8 cellular contexts compared by ENCODE assay signal in genomic region chr6:30450908-30451818, GRCh38. TPM values are rescaled to one million over a fixed set of nuclear protein-coding genes. Genes with fewer than 3 reads are reported as not detected.
DNase-seq lines count a peak whose midpoint lies in the region; ATAC-seq and TF ChIP-seq lines count a peak whose summit lies in the region.

No MANE protein-coding gene starts in this region.

- H3K27ac Mint-ChIP-seq in H9: no peak overlapping the region; a peak in 1 of 7 replicates
- peak overlapping the region in 5 of 9 donors; percentile 0 to 60 (median 12) for H3K27ac Mint-ChIP-seq in naive thymus-derived CD4-positive, alpha-beta T cell

- no peak overlapping the region for H3K4ac ChIP-seq in H9 (ENCODE audit: low read depth, low read length)

- H3K18ac ChIP-seq in H9 (ENCODE audit: insufficient read length, low read depth, low read length): no peak overlapping the region

- H3K9me3 ChIP-seq in H9 (ENCODE audit: control insufficient read depth, low read depth, low read length): no peaks in the 10 kb centered on the region
- H3K9me3 ChIP-seq in naive thymus-derived CD4-positive, alpha-beta T cell (ENCODE audit: control insufficient read depth in 2 of 3, low read length in 3 of 3): no peaks in the 10 kb centered on the region
- no peaks in the 10 kb centered on the region for H3K9me3 ChIP-seq in upper lobe of right lung

- no peak overlapping the region for H3K9ac ChIP-seq in H9 (ENCODE audit: extremely low read depth, insufficient read length, low read length)

- no peaks in the 10 kb centered on the region for H3K23me2 ChIP-seq in H9 (ENCODE audit: insufficient read length, low read depth, low read length, poor library complexity, severe bottlenecking)

- no peak overlapping the region for H4K8ac ChIP-seq in H9 (replicated peaks; ENCODE audit: insufficient read length, low read depth, low read length)

- H4K91ac ChIP-seq in H9 (ENCODE audit: insufficient read length, low read depth, low read length): no peak overlapping the region

- POLR2A ChIA-PET in naive thymus-derived CD4-positive, alpha-beta T cell (lab: Charles Lee): interaction anchor here (0.6 to 2.3 kb wide), 11 partner anchors 9 to 743 kb away, joined by 3 to 15 read pairs (median 3); partner anchors contain the start of gene ABCF1

- peaks cover 7 to 14% of the 10 kb centered on the region in 2 experiments for H3K4me1 Mint-ChIP-seq in H9
- H3K4me1 Mint-ChIP-seq in naive thymus-derived CD4-positive, alpha-beta T cell: peaks cover 22 to 58% (median 51%) of the 10 kb centered on the region in 7 donors

- H2BK12ac ChIP-seq in H9 (ENCODE audit: insufficient read length, low read depth, low read length): no peak overlapping the region

- no peak overlapping the region for H2BK15ac ChIP-seq in H9 (ENCODE audit: low read depth, low read length)

- no peak overlapping the region for H2BK20ac ChIP-seq in H9 (ENCODE audit: low read depth, low read length, poor library complexity, severe bottlenecking)

- no peak overlapping the region for H2BK120ac ChIP-seq in H9 (ENCODE audit: low read depth, low read length, poor library complexity, severe bottlenecking)

- TF ChIP-seq CTCF in H9 (conservative IDR thresholded peaks at IDR 0.05) (no peak), upper lobe of right lung (IDR thresholded peaks at IDR 0.05) (no peak)

- H3K36me3 Mint-ChIP-seq in H9 (ENCODE audit: insufficient read depth in 1 of 3, low read depth in 3 of 3): no peaks in the 10 kb centered on the region; a peak in 1 of 7 replicates
- H3K36me3 Mint-ChIP-seq in naive thymus-derived CD4-positive, alpha-beta T cell: peaks cover 0 to 3% (median 0%) of the 10 kb centered on the region in 5 donors

- no peak overlapping the region for H3K23ac ChIP-seq in H9 (ENCODE audit: insufficient read length, low read depth, low read length)

- peaks cover 87% of the 10 kb centered on the region for H3K27me3 ChIP-seq in ACC112 (ENCODE audit: insufficient read depth, low read length)
- peaks cover 5% of the 10 kb centered on the region; the same call in 1 of the 2 replicates for H3K27me3 ChIP-seq in H9 (ENCODE audit: insufficient read depth, low read length)
- peaks cover 21 to 22% of the 10 kb centered on the region in 2 donors for H3K27me3 ChIP-seq in naive thymus-derived CD4-positive, alpha-beta T cell (ENCODE audit: control insufficient read depth in 2 of 2, insufficient read depth in 2 of 2, low read length in 2 of 2)
- H3K27me3 ChIP-seq in upper lobe of right lung: peaks cover 92% of the 10 kb centered on the region

- H2BK5ac ChIP-seq in H9 (ENCODE audit: insufficient read length, low read length): no peak overlapping the region

- peak overlapping the region; percentile 8 for H3K4me2 ChIP-seq in H9 (ENCODE audit: insufficient read depth, insufficient read length, low read length)

- no peak overlapping the region for H4K5ac ChIP-seq in H9 (ENCODE audit: insufficient read length, low read depth, low read length)

- H3K79me2 ChIP-seq in ACC112 (ENCODE audit: control insufficient read depth, insufficient read depth, low read length, unreplicated experiment) (no peaks in the 10 kb centered on the region), H9 (ENCODE audit: insufficient read depth, low read length) (no peaks in the 10 kb centered on the region)

- peak overlapping the region; percentile 24; the same call in 1 of the 2 replicates for H3K4me3 ChIP-seq in ACC112 (ENCODE audit: low read depth, low read length)
- H3K4me3 ChIP-seq in naive thymus-derived CD4-positive, alpha-beta T cell (ENCODE audit: low read length): peak overlapping the region; percentile 3
- H3K4me3 ChIP-seq in upper lobe of right lung: peak overlapping the region; percentile 23

- ATAC-seq in activated CD4-positive, CD25-positive, alpha-beta regulatory T cell treated with anti-CD3 and anti-CD28 coated beads, Interleukin-2, amount 50 U/mL, for 24 hours: peak; percentile 65 to 75
- ATAC-seq in naive thymus-derived CD4-positive, alpha-beta T cell: peak; percentile 80
- peak; percentile 57 for ATAC-seq in upper lobe of right lung

- no peak overlapping the region for H3K4me3 Mint-ChIP-seq in H9
- peak overlapping the region; percentile 61 to 82 (median 74) for H3K4me3 Mint-ChIP-seq in naive thymus-derived CD4-positive, alpha-beta T cell

- no peaks in the 10 kb centered on the region for H3K79me1 ChIP-seq in H9 (ENCODE audit: insufficient read depth, low read depth, low read length, poor library complexity, severe bottlenecking)

- H2AK5ac ChIP-seq in H9 (ENCODE audit: insufficient read length, low read length): no peak overlapping the region

- H3K4me1 ChIP-seq in ACC112 (ENCODE audit: control insufficient read depth, insufficient read depth, low read length, unreplicated experiment) (no peaks in the 10 kb centered on the region), H9 (ENCODE audit: insufficient read depth, low read length) (no peaks in the 10 kb centered on the region; the same call in 1 of the 2 replicates), upper lobe of right lung (peaks cover 25% of the 10 kb centered on the region)
- H3K4me1 ChIP-seq in naive thymus-derived CD4-positive, alpha-beta T cell (ENCODE audit: control insufficient read depth in 2 of 2, insufficient read depth in 2 of 2, low read length in 2 of 2): peaks cover 37 to 44% of the 10 kb centered on the region in 2 donors

- no peak overlapping the region for H3K56ac ChIP-seq in H9 (ENCODE audit: insufficient read length, low read depth, low read length)

- WGBS in H9 (ENCODE audit: extremely low coverage, insufficient read length, low lambda C conversion rate): no CpG with 5 or more reads among the region's 52 CpGs

- H3K27me3 Mint-ChIP-seq in H9 (ENCODE audit: low read depth): peaks cover 89% of the 10 kb centered on the region
- peaks cover 71 to 92% (median 84%) of the 10 kb centered on the region in 5 donors for H3K27me3 Mint-ChIP-seq in naive thymus-derived CD4-positive, alpha-beta T cell

- H3K27ac ChIP-seq in ACC112 (ENCODE audit: low read depth, low read length): no peak overlapping the region
- H3K27ac ChIP-seq in H9 (ENCODE audit: insufficient read length, low read depth, low read length): no peak overlapping the region
- no peak overlapping the region for H3K27ac ChIP-seq in naive thymus-derived CD4-positive, alpha-beta T cell (ENCODE audit: low read depth, low read length)
- no peak overlapping the region for H3K27ac ChIP-seq in upper lobe of right lung

- DNase-seq in H9: peak; percentile 49
- DNase-seq in effector CD8-positive, alpha-beta T cell (lab: John Stamatoyannopoulos, UW): peak; percentile 24
- DNase-seq in naive thymus-derived CD4-positive, alpha-beta T cell: peak in 8 of 9 donors; percentile 61 to 79 (median 70)
- peak; percentile 72 for DNase-seq in upper lobe of right lung
- no peak for DNase-seq in RKO (ENCODE audit: low spot score)
- no peak for DNase-seq in islet precursor cell

- H3K9me3 Mint-ChIP-seq in H9: no peaks in the 10 kb centered on the region
- peaks cover 0 to 1% (median 0%) of the 10 kb centered on the region in 11 donors for H3K9me3 Mint-ChIP-seq in naive thymus-derived CD4-positive, alpha-beta T cell

- no peaks in the 10 kb centered on the region for H4K20me1 ChIP-seq in H9 (ENCODE audit: control insufficient read depth, insufficient read depth, insufficient read length)

- no peak overlapping the region for H3T11ph ChIP-seq in H9 (ENCODE audit: low read length)

- H2AFZ ChIP-seq in ACC112 (ENCODE audit: low read length, unreplicated experiment) (no peak overlapping the region), H9 (ENCODE audit: low read length) (no peak overlapping the region)

- intact Hi-C loops in naive thymus-derived CD4-positive, alpha-beta T cell (cut with micrococcal nuclease): loop anchor here (1.0 to 10.0 kb wide), 6 partner anchors 16 to 284 kb away; partner anchors contain the start of gene DHX16 (in 1 of the 2)
- intact Hi-C loops in upper lobe of right lung (cut with DNase I): no loop called here

- CTCF ChIA-PET in naive thymus-derived CD4-positive, alpha-beta T cell (lab: Charles Lee): interaction anchor here (0.7 to 2.9 kb wide), 10 partner anchors 16 to 640 kb away, joined by 3 to 20 read pairs (median 4); no protein-coding TSS in a partner anchor

- H3K36me3 ChIP-seq in ACC112 (ENCODE audit: insufficient read depth, low read length) (no peaks in the 10 kb centered on the region), upper lobe of right lung (no peaks in the 10 kb centered on the region)
- no peaks in the 10 kb centered on the region for H3K36me3 ChIP-seq in naive thymus-derived CD4-positive, alpha-beta T cell (ENCODE audit: control insufficient read depth in 2 of 3, insufficient read depth in 3 of 3, low read length in 3 of 3)

- no peak overlapping the region for H3K14ac ChIP-seq in H9 (ENCODE audit: insufficient read depth, low read length)

RNA-seq across cellular contexts. Expression of gene HLA-E, which starts 38.1 kb away (rescaled TPM):
- total RNA-seq in H9 (2021) (24.2 and 28.1 TPM in 2 replicates), upper lobe of right lung (1,028 TPM)
- 1,000 to 10,000 TPM in 4 of 5 experiments, 100 to 1,000 TPM in 1; 614 to 1,412 (median 1,095) TPM for total RNA-seq in naive thymus-derived CD4-positive, alpha-beta T cell
- 1,000 to 10,000 TPM; 3,020 to 3,096 TPM for polyA plus RNA-seq in naive thymus-derived CD4-positive, alpha-beta T cell

Comparison
In these comparisons a context has a peak if more than half of its experiments do, and no peak if none do; other contexts are left out.
1. DNase-seq: peak in H9 (single experiment), effector CD8-positive, alpha-beta T cell (single experiment), naive thymus-derived CD4-positive, alpha-beta T cell (8 of 9) and upper lobe of right lung (single experiment); none in RKO (single experiment) and islet precursor cell (single experiment).
2. H3K27ac Mint-ChIP-seq: peak in naive thymus-derived CD4-positive, alpha-beta T cell (5 of 9); none in H9 (0 of 3).
3. H3K4me3 Mint-ChIP-seq: peak in naive thymus-derived CD4-positive, alpha-beta T cell (10 of 10); none in H9 (0 of 2).
4. RNA of gene HLA-E, which starts 38.1 kb away (total RNA-seq): 614 to 1,412 TPM in naive thymus-derived CD4-positive, alpha-beta T cell and 1,028 TPM in upper lobe of right lung (single experiment); 24.2 to 28.1 TPM in H9; every median in the first group is over 10 times any median in the second.
5. Peak in every context shown above with its lines, with median percentiles within 50 percentile points of each other: H3K4me3 ChIP-seq and ATAC-seq.